Comparison of ENCODE assay signal across 25 cellular contexts in genomic region chr16:78448658-78449327, GRCh38.
"Had no signal": no experiment of that assay in that cellular context is flagged by ENCODE, and none has a peak within 500 bp of the region (broad histone marks: within the 10 kb centered on the region; RNA-seq: fewer than 3 reads in every experiment).

No MANE protein-coding gene starts in this region.

- H3K4me1 ChIP-seq: left lung, psoas muscle, right atrium auricular region, spleen had no signal

- H3K4me1 Mint-ChIP-seq: activated CD4-positive, alpha-beta memory T cell treated with anti-CD3 and anti-CD28 coated beads, Interleukin-2, amount 10 ng/mL, durations not matched to agents 7 days and 5 days; activated CD4-positive, alpha-beta T cell treated with anti-CD3 and anti-CD28 coated beads, Interleukin-2, amount 10 ng/mL, durations not matched to agents 24 days and 14 days had no signal

- H3K27ac Mint-ChIP-seq: activated CD4-positive, alpha-beta memory T cell treated with anti-CD3 and anti-CD28 coated beads, Interleukin-2, amount 10 ng/mL, durations not matched to agents 7 days and 5 days; activated CD4-positive, alpha-beta T cell treated with anti-CD3 and anti-CD28 coated beads, Interleukin-2, amount 10 ng/mL, durations not matched to agents 24 days and 14 days; activated naive CD8-positive, alpha-beta T cell treated with anti-CD3 and anti-CD28 coated beads, Interleukin-2, amount 50 U/mL, for 24 hours; mesothelial cell of epicardium; natural killer cell; type B pancreatic cell had no signal

- H3K27me3 Mint-ChIP-seq: activated CD4-positive, alpha-beta memory T cell treated with anti-CD3 and anti-CD28 coated beads, Interleukin-2, amount 10 ng/mL, durations not matched to agents 7 days and 5 days; activated CD4-positive, alpha-beta T cell treated with anti-CD3 and anti-CD28 coated beads, Interleukin-2, amount 10 ng/mL, durations not matched to agents 24 days and 14 days; activated naive CD8-positive, alpha-beta T cell treated with anti-CD3 and anti-CD28 coated beads, Interleukin-2, amount 50 U/mL, for 24 hours; type B pancreatic cell had no signal

- H3K9me3 ChIP-seq: heart left ventricle, left lung, pancreas, psoas muscle, right atrium auricular region, spleen, thoracic aorta, vagina had no signal

- ATAC-seq: activated CD4-positive, CD25-positive, alpha-beta regulatory T cell treated with anti-CD3 and anti-CD28 coated beads, Interleukin-2, amount 50 U/mL, for 24 hours; activated naive CD8-positive, alpha-beta T cell treated with anti-CD3 and anti-CD28 coated beads, Interleukin-2, amount 50 U/mL, for 24 hours; heart left ventricle; left lung; natural killer cell; pancreas; psoas muscle had no signal

- H3K27ac ChIP-seq: heart left ventricle, left lung, pancreas, psoas muscle, right atrium auricular region, spleen, thoracic aorta, vagina had no signal

- H3K27me3 ChIP-seq: heart left ventricle, left lung, pancreas, right atrium auricular region, spleen, vagina had no signal

- H3K36me3 ChIP-seq: heart left ventricle, left lung, pancreas, right atrium auricular region, spleen, thoracic aorta, vagina had no signal

- DNase-seq: activated CD4-positive, alpha-beta memory T cell treated with anti-CD3 and anti-CD28 coated beads, Interleukin-2, amount 10 ng/mL, durations not matched to agents 7 days and 5 days; activated CD4-positive, alpha-beta T cell treated with anti-CD3 and anti-CD28 coated beads, Interleukin-2, amount 10 ng/mL, durations not matched to agents 24 days and 14 days; activated effector memory CD4-positive, alpha-beta T cell treated with anti-CD3 and anti-CD28 coated beads, Interleukin-2, amount 50 U/mL, for 16 hours; activated naive CD4-positive, alpha-beta T cell treated with anti-CD3 and anti-CD28 coated beads, Interleukin-2, amount 50 U/mL, for 16 hours; activated naive CD8-positive, alpha-beta T cell treated with anti-CD3 and anti-CD28 coated beads, Interleukin-2, amount 50 U/mL, for 24 hours; activated T-cell treated with anti-CD3 and anti-CD28 coated beads for 4 hours; cerebellar nuclear complex; cortex of kidney; heart left ventricle; kidney glomerular epithelial cell; left lung; natural killer cell; pancreas; psoas muscle; spleen; stimulated activated CD4-positive, alpha-beta T cell treated with anti-CD3 and anti-CD28 coated beads, Interleukin-4, amount 100 ng/mL, for 1 hour; stimulated activated naive CD4-positive, alpha-beta T cell; T1000 had no signal

- H3K4me3 ChIP-seq: heart left ventricle, left lung, lung, pancreas, psoas muscle, right atrium auricular region, spleen, thoracic aorta, vagina had no signal

- H3K36me3 Mint-ChIP-seq: mesothelial cell of epicardium, natural killer cell, type B pancreatic cell had no signal

- H3K9me3 Mint-ChIP-seq: activated CD4-positive, alpha-beta memory T cell treated with anti-CD3 and anti-CD28 coated beads, Interleukin-2, amount 10 ng/mL, durations not matched to agents 7 days and 5 days; activated CD4-positive, alpha-beta T cell treated with anti-CD3 and anti-CD28 coated beads, Interleukin-2, amount 10 ng/mL, durations not matched to agents 24 days and 14 days; activated naive CD8-positive, alpha-beta T cell treated with anti-CD3 and anti-CD28 coated beads, Interleukin-2, amount 50 U/mL, for 24 hours; natural killer cell; type B pancreatic cell had no signal

- H3K4me3 Mint-ChIP-seq: activated CD4-positive, alpha-beta memory T cell treated with anti-CD3 and anti-CD28 coated beads, Interleukin-2, amount 10 ng/mL, durations not matched to agents 7 days and 5 days; activated CD4-positive, alpha-beta T cell treated with anti-CD3 and anti-CD28 coated beads, Interleukin-2, amount 10 ng/mL, durations not matched to agents 24 days and 14 days; activated naive CD8-positive, alpha-beta T cell treated with anti-CD3 and anti-CD28 coated beads, Interleukin-2, amount 50 U/mL, for 24 hours; mesothelial cell of epicardium; natural killer cell; type B pancreatic cell had no signal
